ENCODE assay signal across 2 cellular contexts in genomic region chr7:29370531-29371314, GRCh38.
A peak's percentile ranks its signal among the peaks of the same experiment; 100 is the strongest.
TF ChIP-seq lines count a peak whose summit lies in the region.

No MANE protein-coding gene starts in this region.

TF ChIP-seq in SK-N-SH treated with all-trans-retinoic acid at 6 μM for 48 hours, 23 proteins besides CTCF, POLR2A, EP300 and RAD21 (continued from another document):
- TF ChIP-seq ISL1 (CRISPR knock-in tag; IDR thresholded peaks at IDR 0.05): peak; percentile 70

TF ChIP-seq in SK-N-SH, 30 proteins besides CTCF, POLR2A, EP300 and RAD21:
- TF ChIP-seq MAX (IDR thresholded peaks at IDR 0.05; ENCODE audit: low read depth) (no peak), TCF12 (IDR thresholded peaks at IDR 0.05) (no peak), CHD2 (IDR thresholded peaks at IDR 0.05; ENCODE audit: low read length, partially characterized antibody) (no peak), SIN3A (IDR thresholded peaks at IDR 0.05; ENCODE audit: borderline replicate concordance, low read depth, low read length) (no peak), RXRA (IDR thresholded peaks at IDR 0.05; ENCODE audit: borderline replicate concordance, low read depth) (no peak), YY1 (IDR thresholded peaks at IDR 0.05; ENCODE audit: low read depth) (no peak), SMC3 (IDR thresholded peaks at IDR 0.05; ENCODE audit: low read depth, low read length) (no peak), RCOR1 (IDR thresholded peaks at IDR 0.05; ENCODE audit: low read length) (no peak), MXI1 (IDR thresholded peaks at IDR 0.05; ENCODE audit: low read depth, low read length) (no peak), NRF1 (IDR thresholded peaks at IDR 0.05; ENCODE audit: low read depth, low read length) (no peak), JUND (IDR thresholded peaks at IDR 0.05) (no peak), GATA2 (CRISPR knock-in tag; IDR thresholded peaks at IDR 0.05) (no peak), MEF2A (IDR thresholded peaks at IDR 0.05; ENCODE audit: borderline replicate concordance, low read depth) (no peak), POLR2AphosphoS5 (IDR thresholded peaks at IDR 0.05; ENCODE audit: low read depth, low read length) (no peak)
- TF ChIP-seq, protein P1, sequence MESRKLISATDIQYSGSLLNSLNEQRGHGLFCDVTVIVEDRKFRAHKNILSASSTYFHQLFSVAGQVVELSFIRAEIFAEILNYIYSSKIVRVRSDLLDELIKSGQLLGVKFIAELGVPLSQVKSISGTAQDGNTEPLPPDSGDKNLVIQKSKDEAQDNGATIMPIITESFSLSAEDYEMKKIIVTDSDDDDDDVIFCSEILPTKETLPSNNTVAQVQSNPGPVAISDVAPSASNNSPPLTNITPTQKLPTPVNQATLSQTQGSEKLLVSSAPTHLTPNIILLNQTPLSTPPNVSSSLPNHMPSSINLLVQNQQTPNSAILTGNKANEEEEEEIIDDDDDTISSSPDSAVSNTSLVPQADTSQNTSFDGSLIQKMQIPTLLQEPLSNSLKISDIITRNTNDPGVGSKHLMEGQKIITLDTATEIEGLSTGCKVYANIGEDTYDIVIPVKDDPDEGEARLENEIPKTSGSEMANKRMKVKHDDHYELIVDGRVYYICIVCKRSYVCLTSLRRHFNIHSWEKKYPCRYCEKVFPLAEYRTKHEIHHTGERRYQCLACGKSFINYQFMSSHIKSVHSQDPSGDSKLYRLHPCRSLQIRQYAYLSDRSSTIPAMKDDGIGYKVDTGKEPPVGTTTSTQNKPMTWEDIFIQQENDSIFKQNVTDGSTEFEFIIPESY (IDR thresholded peaks at IDR 0.05; ENCODE audit: borderline replicate concordance, low read depth): no peak
- TF ChIP-seq, protein P2, sequence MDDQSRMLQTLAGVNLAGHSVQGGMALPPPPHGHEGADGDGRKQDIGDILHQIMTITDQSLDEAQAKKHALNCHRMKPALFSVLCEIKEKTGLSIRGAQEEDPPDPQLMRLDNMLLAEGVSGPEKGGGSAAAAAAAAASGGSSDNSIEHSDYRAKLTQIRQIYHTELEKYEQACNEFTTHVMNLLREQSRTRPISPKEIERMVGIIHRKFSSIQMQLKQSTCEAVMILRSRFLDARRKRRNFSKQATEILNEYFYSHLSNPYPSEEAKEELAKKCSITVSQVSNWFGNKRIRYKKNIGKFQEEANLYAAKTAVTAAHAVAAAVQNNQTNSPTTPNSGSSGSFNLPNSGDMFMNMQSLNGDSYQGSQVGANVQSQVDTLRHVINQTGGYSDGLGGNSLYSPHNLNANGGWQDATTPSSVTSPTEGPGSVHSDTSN (IDR thresholded peaks at IDR 0.05): no peak
